ENCODE assay signal across 7 cellular contexts in the genomic region with DNA sequence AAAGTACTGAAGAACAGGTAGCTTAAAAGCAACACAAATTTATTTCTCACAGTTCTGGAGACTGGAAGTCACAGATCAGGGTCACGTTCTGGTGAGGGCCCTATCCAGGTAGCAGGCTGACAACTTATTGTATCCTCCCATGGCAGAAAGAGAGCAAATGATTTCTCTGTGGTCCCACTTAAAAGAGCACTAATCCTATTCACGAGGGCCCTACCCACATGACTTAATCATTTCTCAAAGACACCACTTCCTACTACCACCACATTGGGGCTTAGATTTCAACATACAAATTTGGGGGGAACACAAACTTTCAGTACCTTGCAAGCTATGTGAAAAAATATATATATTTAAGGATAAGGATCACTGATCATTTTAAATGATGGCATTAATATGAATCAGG.
"Had no signal": no experiment of that assay in that cellular context is flagged by ENCODE, and none has a peak within 500 bp of the region (broad histone marks: within the 10 kb centered on the region; RNA-seq: fewer than 3 reads in every experiment).

No MANE protein-coding gene starts in this region.

- DNase-seq: GM23248, GOT3, H9, HCEC 1CT, IMR-90, KBM-7 had no signal

- H3K27ac Mint-ChIP-seq: H9 had no signal

- H3K27ac ChIP-seq: GM23248 had no signal

- H2AFZ ChIP-seq: GM23248 had no signal

- H3K9ac ChIP-seq: GM23248 had no signal

- H3K9me3 Mint-ChIP-seq: H9 had no signal

- H3K4me3 ChIP-seq: GM23248 had no signal

- H3K4me3 Mint-ChIP-seq: H9 had no signal

- FAIRE-seq: HTR-8/SVneo had no signal
